ENCODE assay signal across 7 cellular contexts in genomic region chr1:64268653-64269557, GRCh38.
DNase-seq lines count a peak whose midpoint lies in the region; ATAC-seq and TF ChIP-seq lines count a peak whose summit lies in the region.

No MANE protein-coding gene starts in this region.

- H3K4me3 Mint-ChIP-seq in mesothelial cell of epicardium: no peak overlapping the region

- peaks cover 6% of the 10 kb centered on the region for H3K36me3 Mint-ChIP-seq in mesothelial cell of epicardium

- DNase-seq in NCI-H510A treated with DMSO at 0.1 percent for 48 hours (lab: John Stamatoyannopoulos, UW) (peak; percentile 90), mesothelial cell of epicardium (ENCODE audit: low spot score in 2 of 2, unreplicated experiment in 2 of 2) (peak; percentile 63 to 78)
- peak; percentile 9 to 65 for DNase-seq in activated CD4-positive, alpha-beta T cell treated with anti-CD3 and anti-CD28 coated beads, Interleukin-2, amount 50 U/mL, for 24 hours (ENCODE audit: low read depth in 1 of 2, low spot score in 1 of 2)
- DNase-seq in effector CD8-positive, alpha-beta T cell (lab: John Stamatoyannopoulos, UW): peak; percentile 43
- DNase-seq in stimulated activated CD8-positive, alpha-beta memory T cell treated with anti-CD3 and anti-CD28 coated beads, Interleukin-4, amount 100 ng/mL, for 48 hours: peak; percentile 76

- H3K9me3 Mint-ChIP-seq in mesothelial cell of epicardium: peaks cover 9% of the 10 kb centered on the region

- H3K27me3 Mint-ChIP-seq in mesothelial cell of epicardium (ENCODE audit: low read depth): peaks cover 4% of the 10 kb centered on the region

- ATAC-seq in HG03378 (IDR thresholded peaks at IDR 0.05; ENCODE audit: unreplicated experiment): peak; percentile 66

- TF ChIP-seq CTCF in GM12873 (IDR thresholded peaks at IDR 0.05; ENCODE audit: insufficient read depth, low read depth, low read length, missing control alignments) (peak; percentile 63), mesothelial cell of epicardium (IDR thresholded peaks at IDR 0.05; ENCODE audit: unreplicated experiment) (peak; percentile 83)

- peak overlapping the region; percentile 17 for H3K27ac Mint-ChIP-seq in mesothelial cell of epicardium

- H3K4me1 Mint-ChIP-seq in mesothelial cell of epicardium: peaks cover 9% of the 10 kb centered on the region

Comparison
In these comparisons a context has a peak if more than half of its experiments do, and no peak if none do; other contexts are left out.
1. Peak in every context shown above with its lines: DNase-seq and ATAC-seq.
2. DNase-seq: peak in every context shown above with its lines; median percentile 90 in NCI-H510A treated with DMSO at 0.1 percent for 48 hours; 76 in stimulated activated CD8-positive, alpha-beta memory T cell treated with anti-CD3 and anti-CD28 coated beads, Interleukin-4, amount 100 ng/mL, for 48 hours; 70 in mesothelial cell of epicardium; 43 in effector CD8-positive, alpha-beta T cell; 37 in activated CD4-positive, alpha-beta T cell treated with anti-CD3 and anti-CD28 coated beads, Interleukin-2, amount 50 U/mL, for 24 hours.